In the genomic region with DNA sequence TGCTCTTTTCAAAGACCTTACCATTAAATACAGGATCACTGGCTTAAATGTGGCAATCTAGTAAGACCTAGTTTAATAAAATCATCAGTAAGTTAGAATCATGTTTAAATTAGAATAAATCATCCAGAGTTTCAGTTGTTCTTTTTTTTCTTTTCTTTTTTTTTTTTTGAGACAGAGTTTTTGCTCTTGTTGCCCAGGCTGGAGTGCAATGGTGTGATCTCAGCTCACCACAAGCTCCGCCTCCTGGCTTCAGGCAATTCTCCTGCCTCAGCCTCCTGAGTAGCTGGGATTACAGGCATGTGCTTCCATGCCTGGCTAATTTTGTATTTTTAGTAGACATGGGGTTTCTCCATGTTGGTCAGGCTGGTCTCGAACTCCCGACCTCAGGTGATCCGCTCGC, we compare ENCODE assay signal across 2 cellular contexts. TPM values are rescaled to one million over a fixed set of nuclear protein-coding genes. Genes with fewer than 3 reads are reported as not detected.
"Had no signal": no experiment of that assay in that cellular context is flagged by ENCODE, and none has a peak within 500 bp of the region (broad histone marks: within the 10 kb centered on the region; RNA-seq: fewer than 3 reads in every experiment).

No MANE protein-coding gene starts in this region.

RNA-seq across cellular contexts. Expression of gene LGR4, which starts 24.4 kb away (rescaled TPM):
- total RNA-seq: activated CD4-positive, alpha-beta T cell treated with anti-CD3 and anti-CD28 coated beads, Interleukin-2, amount 10 ng/mL, durations not matched to agents 24 days and 14 days; activated T-helper 1 cell treated with anti-CD3 and anti-CD28 coated beads, Interleukin-12 subunit alpha, Interleukin-12 subunit beta, Interleukin-2, Interleukin-4 antibody, amounts not matched to agents 30 ng/mL and 10 ng/mL and 1 ng/mL, durations not matched to agents 14 hours and 24 hours and 36 hours had no signal
